Comparison of ENCODE assay signal across 1 cellular context in the genomic region with DNA sequence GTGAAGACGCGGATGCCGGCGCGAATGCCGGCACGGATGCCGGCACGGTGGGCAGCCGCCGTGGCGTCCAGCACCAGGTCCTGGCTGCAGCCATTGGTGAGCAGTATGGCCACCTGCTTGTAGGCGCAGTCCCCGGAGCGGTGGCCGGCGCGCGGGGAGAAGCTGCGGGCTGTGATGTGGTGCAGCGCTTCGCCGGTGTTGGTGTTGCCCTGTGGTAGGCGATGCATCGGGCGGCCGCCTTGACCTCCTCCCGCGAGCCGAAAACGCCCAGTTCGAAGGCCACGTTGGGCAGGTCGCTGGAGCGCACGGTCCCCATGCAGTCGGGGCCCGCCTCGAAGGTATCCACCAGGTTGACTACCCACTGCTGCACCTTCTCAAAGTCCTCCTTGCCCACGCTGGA.
TF ChIP-seq lines count a peak whose summit lies in the region.

No MANE protein-coding gene starts in this region.

TF ChIP-seq in H1, 55 proteins besides CTCF, POLR2A, EP300 and RAD21:
- TF ChIP-seq, protein P1, sequence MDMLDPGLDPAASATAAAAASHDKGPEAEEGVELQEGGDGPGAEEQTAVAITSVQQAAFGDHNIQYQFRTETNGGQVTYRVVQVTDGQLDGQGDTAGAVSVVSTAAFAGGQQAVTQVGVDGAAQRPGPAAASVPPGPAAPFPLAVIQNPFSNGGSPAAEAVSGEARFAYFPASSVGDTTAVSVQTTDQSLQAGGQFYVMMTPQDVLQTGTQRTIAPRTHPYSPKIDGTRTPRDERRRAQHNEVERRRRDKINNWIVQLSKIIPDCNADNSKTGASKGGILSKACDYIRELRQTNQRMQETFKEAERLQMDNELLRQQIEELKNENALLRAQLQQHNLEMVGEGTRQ (IDR thresholded peaks at IDR 0.05; ENCODE audit: low read length): no peak
- TF ChIP-seq BRCA1 (IDR thresholded peaks at IDR 0.05; ENCODE audit: low read depth, low read length) (no peak), PHF8 (conservative IDR thresholded peaks at IDR 0.05; ENCODE audit: low read depth, low read length) (no peak)
- TF ChIP-seq, protein P2, sequence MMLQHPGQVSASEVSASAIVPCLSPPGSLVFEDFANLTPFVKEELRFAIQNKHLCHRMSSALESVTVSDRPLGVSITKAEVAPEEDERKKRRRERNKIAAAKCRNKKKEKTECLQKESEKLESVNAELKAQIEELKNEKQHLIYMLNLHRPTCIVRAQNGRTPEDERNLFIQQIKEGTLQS (IDR thresholded peaks at IDR 0.05; ENCODE audit: insufficient read depth, low read depth, low read length): no peak
TF ChIP-seq in H1: peak in this region for 0.
